Comparison of ENCODE assay signal across 8 cellular contexts in genomic region chr2:160493227-160494028, GRCh38. TPM values are rescaled to one million over a fixed set of nuclear protein-coding genes. Genes with fewer than 3 reads are reported as not detected.
DNase-seq lines count a peak whose midpoint lies in the region; ATAC-seq, FAIRE-seq and TF ChIP-seq lines count a peak whose summit lies in the region.

RBMS1 (minus strand) TSS chr2:160493807; CDS start chr2:160493363, 444 bp downstream.

- no peaks in the 10 kb centered on the region for H3K9me3 Mint-ChIP-seq in HFFc6
- H3K9me3 Mint-ChIP-seq in naive thymus-derived CD8-positive, alpha-beta T cell, result no peaks in the 10 kb centered on the region
- H3K9me3 Mint-ChIP-seq in stimulated activated naive CD8-positive, alpha-beta T cell treated with anti-CD3 and anti-CD28 coated beads, Interleukin-15, amount 100 ng/mL, for 72 hours, result no peaks in the 10 kb centered on the region

- peaks cover 54% of the 10 kb centered on the region for H3K4me1 Mint-ChIP-seq in HFFc6 (ENCODE audit: low read depth)
- H3K4me1 Mint-ChIP-seq in naive thymus-derived CD8-positive, alpha-beta T cell, result peaks cover 19 to 37% (median 35%) of the 10 kb centered on the region in 4 donors
- H3K4me1 Mint-ChIP-seq in stimulated activated naive CD8-positive, alpha-beta T cell treated with anti-CD3 and anti-CD28 coated beads, Interleukin-15, amount 100 ng/mL, for 72 hours, result peaks cover 45% of the 10 kb centered on the region

- no TSS peak for BruUV-seq in OCI-LY7 (replicated peaks; lab: Mats Ljungman, UMichigan)

- no peaks in the 10 kb centered on the region for H3K4me1 ChIP-seq in BLaER1
- H3K4me1 ChIP-seq in OCI-LY7 (ENCODE audit: insufficient read depth, low read length, poor library complexity, severe bottlenecking), result peaks cover 6% of the 10 kb centered on the region
- peaks cover 2% of the 10 kb centered on the region for H3K4me1 ChIP-seq in fibroblast of lung (ENCODE audit: control insufficient read depth, extremely low read depth, insufficient read depth, low read length)

- CTCF ChIA-PET in OCI-LY7 (lab: Charles Lee; ENCODE audit: unreplicated experiment), result no interaction called here

- no peaks in the 10 kb centered on the region for H3K9me3 ChIP-seq in BLaER1
- no peaks in the 10 kb centered on the region for H3K9me3 ChIP-seq in OCI-LY7 (ENCODE audit: low read length)
- H3K9me3 ChIP-seq in fibroblast of lung (ENCODE audit: control insufficient read depth, insufficient read depth, low read depth, low read length), result no peaks in the 10 kb centered on the region

- peaks cover 42% of the 10 kb centered on the region for H3K27me3 ChIP-seq in BLaER1
- no peaks in the 10 kb centered on the region for H3K27me3 ChIP-seq in fibroblast of lung (ENCODE audit: control insufficient read depth, insufficient read depth, low read length)

- no peaks in the 10 kb centered on the region for H3K9me2 ChIP-seq in OCI-LY7 (ENCODE audit: insufficient read depth, low read length)

- no peaks in the 10 kb centered on the region; the same call in 1 of the 2 replicates for H3K27me3 Mint-ChIP-seq in HFFc6 (ENCODE audit: insufficient read depth)
- peaks cover 0 to 8% (median 0%) of the 10 kb centered on the region in 5 donors for H3K27me3 Mint-ChIP-seq in naive thymus-derived CD8-positive, alpha-beta T cell
- no peaks in the 10 kb centered on the region for H3K27me3 Mint-ChIP-seq in stimulated activated naive CD8-positive, alpha-beta T cell treated with anti-CD3 and anti-CD28 coated beads, Interleukin-15, amount 100 ng/mL, for 72 hours

- H3K9ac ChIP-seq in BLaER1 (peak within 1 kb of the TSS; percentile 72), fibroblast of lung (ENCODE audit: insufficient read depth, low read length) (peak within 1 kb of the TSS; percentile 97)

- H3K79me2 ChIP-seq in OCI-LY7 (ENCODE audit: insufficient read depth, low read depth, low read length), result no peaks in the 10 kb centered on the region
- peaks cover 41% of the 10 kb centered on the region for H3K79me2 ChIP-seq in fibroblast of lung (ENCODE audit: control insufficient read depth, insufficient read depth, low read length)

- H3K4me3 ChIP-seq in BLaER1, result peak within 1 kb of the TSS; percentile 79
- H3K4me3 ChIP-seq in OCI-LY7 (ENCODE audit: low read depth, low read length, poor library complexity, severe bottlenecking), result peak within 1 kb of the TSS; percentile 62
- H3K4me3 ChIP-seq in fibroblast of lung (replicated peaks in 1 of 4; ENCODE audit: control extremely low read depth in 1 of 4, insufficient read depth in 1 of 4, low read depth in 3 of 4, low read length in 4 of 4), result peak within 1 kb of the TSS; percentile 86 to 97 (median 92)

- POLR2A ChIA-PET in OCI-LY7 (lab: Charles Lee), result no interaction called here
- POLR2A ChIA-PET in naive thymus-derived CD8-positive, alpha-beta T cell (lab: Charles Lee), result interaction anchor here (0.7 to 2.5 kb wide), 8 partner anchors 9 to 223 kb away, joined by 3 to 13 read pairs (median 3); no protein-coding TSS in a partner anchor

- H3K4me2 ChIP-seq in BLaER1 (peak within 1 kb of the TSS; percentile 98), OCI-LY7 (ENCODE audit: low read length) (peak within 1 kb of the TSS; percentile 72), fibroblast of lung (ENCODE audit: extremely low read depth, insufficient read depth, low read length) (peak within 1 kb of the TSS; percentile 55)

- H3K36me3 ChIP-seq in BLaER1 (no peaks in the 10 kb centered on the region), OCI-LY7 (ENCODE audit: insufficient read depth, low read length) (no peaks in the 10 kb centered on the region), fibroblast of lung (ENCODE audit: control insufficient read depth, insufficient read depth, low read length) (no peaks in the 10 kb centered on the region)

- H4K20me1 ChIP-seq in BLaER1 (0 out of 2 replicates have a peak, but pooled peaks cover 8% of the 10 kb centered on the region), OCI-LY7 (ENCODE audit: insufficient read depth, low read length) (no peaks in the 10 kb centered on the region), fibroblast of lung (ENCODE audit: control insufficient read depth, extremely low read depth, insufficient read depth, low read length) (no peaks in the 10 kb centered on the region)

- ATAC-seq in naive thymus-derived CD8-positive, alpha-beta T cell, result peak; percentile 56 to 64
- peak; percentile 52 for ATAC-seq in stimulated activated naive CD8-positive, alpha-beta T cell treated with anti-CD3 and anti-CD28 coated beads, Interleukin-15, amount 100 ng/mL, for 72 hours

- H3K27ac Mint-ChIP-seq in HFFc6, result peak within 1 kb of the TSS; percentile 96
- peak within 1 kb of the TSS; percentile 90 to 99 (median 95) for H3K27ac Mint-ChIP-seq in naive thymus-derived CD8-positive, alpha-beta T cell
- H3K27ac Mint-ChIP-seq in stimulated activated naive CD8-positive, alpha-beta T cell treated with anti-CD3 and anti-CD28 coated beads, Interleukin-15, amount 100 ng/mL, for 72 hours, result peak within 1 kb of the TSS; percentile 94 to 96

- TF ChIP-seq CTCF in HFFc6 (IDR thresholded peaks at IDR 0.05) (no peak; the same call in 1 of the 2 replicates), OCI-LY7 (conservative IDR thresholded peaks at IDR 0.05; ENCODE audit: low read length) (no peak), fibroblast of lung (conservative IDR thresholded peaks at IDR 0.05 in 1 of 2, IDR thresholded peaks at IDR 0.05 in 1 of 2; ENCODE audit: low read depth in 1 of 2, low read length in 2 of 2) (no peak), D721Med (IDR thresholded peaks at IDR 0.05; ENCODE audit: insufficient read depth, missing control alignments) (no peak)

- H3K27ac ChIP-seq in BLaER1, result no peak within 1 kb of the TSS
- H3K27ac ChIP-seq in OCI-LY7 (ENCODE audit: low read depth, low read length, poor library complexity, severe bottlenecking), result no peak within 1 kb of the TSS
- H3K27ac ChIP-seq in fibroblast of lung (ENCODE audit: insufficient read depth, low read length), result peak within 1 kb of the TSS; percentile 97

- FAIRE-seq in D721Med (lab: Jason Lieb, UNC), result no peak

- no peaks in the 10 kb centered on the region for H3K36me3 Mint-ChIP-seq in HFFc6 (ENCODE audit: low read depth)
- H3K36me3 Mint-ChIP-seq in naive thymus-derived CD8-positive, alpha-beta T cell, result no peaks in the 10 kb centered on the region

- H2AFZ ChIP-seq in OCI-LY7 (ENCODE audit: low read length) (0 out of 2 replicates have a peak within 1 kb of the TSS, but pooled peaks have one; percentile 30), fibroblast of lung (ENCODE audit: low read length) (no peak within 1 kb of the TSS)

- intact Hi-C loops in OCI-LY7 (cut with micrococcal nuclease; ENCODE audit: unreplicated experiment), result no loop called here

- DNase-seq in HFFc6, result peak; percentile 41
- no peak for DNase-seq in OCI-LY7 (ENCODE audit: low spot score)
- peak; percentile 36 for DNase-seq in activated T-helper 1 cell treated with Interleukin-2 at 50 U/mL for 16 hours (ENCODE audit: low read depth)
- peak; percentile 66 to 68 for DNase-seq in fibroblast of lung (ENCODE audit: low read depth in 2 of 2)
- peak; percentile 17 to 75 (median 52) for DNase-seq in naive thymus-derived CD8-positive, alpha-beta T cell
- DNase-seq in stimulated activated naive CD8-positive, alpha-beta T cell treated with anti-CD3 and anti-CD28 coated beads, Interleukin-15, amount 100 ng/mL, for 72 hours, result peak; percentile 53 to 62
- no peak for DNase-seq in D721Med (ENCODE audit: insufficient read length, low spot score)

- peak within 1 kb of the TSS; percentile 88 for H3K4me3 Mint-ChIP-seq in HFFc6
- peak within 1 kb of the TSS; percentile 87 to 98 (median 95) for H3K4me3 Mint-ChIP-seq in naive thymus-derived CD8-positive, alpha-beta T cell
- H3K4me3 Mint-ChIP-seq in stimulated activated naive CD8-positive, alpha-beta T cell treated with anti-CD3 and anti-CD28 coated beads, Interleukin-15, amount 100 ng/mL, for 72 hours, result peak within 1 kb of the TSS; percentile 89 to 90

RNA-seq across cellular contexts. Expression of gene RBMS1, which starts in this region (rescaled TPM):
- 100 to 1,000 TPM in 3 of 6 experiments, 10 to 100 TPM in 3; 88.7 to 111 (median 96.1) TPM for total RNA-seq in HFFc6 (2021; fragmentation: NEBNext Ultra II Directional; extraction: Animal tissue kit (Norgen Biotek cat#: 25700))
- total RNA-seq in OCI-LY7 (2014; rRNA removed; shearing (Covaris generic)), result 21.8 and 29.5 TPM in 2 replicates
- total RNA-seq in OCI-LY7 (2022), result 35.7 and 40.6 TPM in 2 replicates
- total RNA-seq in fibroblast of lung, result 76.8 and 77.3 TPM in 2 replicates
- 146 and 152 TPM in 2 replicates for polyA plus RNA-seq in fibroblast of lung
- polyA plus RNA-seq in fibroblast of lung (2012), result 61.8 and 72.9 TPM in 2 replicates
- polyA minus RNA-seq in fibroblast of lung (ENCODE audit: low replicate concordance), result 42.3 and 48.2 TPM in 2 replicates
- 100 to 1,000 TPM; 106 TPM for total RNA-seq in naive thymus-derived CD8-positive, alpha-beta T cell
- polyA plus RNA-seq in naive thymus-derived CD8-positive, alpha-beta T cell, result 100 to 1,000 TPM in 2 of 3 donors, 10 to 100 TPM in 1; 80.0 to 125 (median 110) TPM

Comparison
In these comparisons a context has a peak if more than half of its experiments do, and no peak if none do; other contexts are left out.
1. DNase-seq: peak in HFFc6 (single experiment), activated T-helper 1 cell treated with Interleukin-2 at 50 U/mL for 16 hours (single experiment), fibroblast of lung (2 of 2), naive thymus-derived CD8-positive, alpha-beta T cell (10 of 10) and stimulated activated naive CD8-positive, alpha-beta T cell treated with anti-CD3 and anti-CD28 coated beads, Interleukin-15, amount 100 ng/mL, for 72 hours (2 of 2); none in OCI-LY7 (single experiment) and D721Med (single experiment).
2. Peak in every context shown above with its lines, with median percentiles within 50 percentile points of each other: H3K4me2 ChIP-seq, H3K4me3 ChIP-seq, H3K27ac Mint-ChIP-seq and H3K4me3 Mint-ChIP-seq.